26 cellular contexts compared by ENCODE assay signal in the genomic region with DNA sequence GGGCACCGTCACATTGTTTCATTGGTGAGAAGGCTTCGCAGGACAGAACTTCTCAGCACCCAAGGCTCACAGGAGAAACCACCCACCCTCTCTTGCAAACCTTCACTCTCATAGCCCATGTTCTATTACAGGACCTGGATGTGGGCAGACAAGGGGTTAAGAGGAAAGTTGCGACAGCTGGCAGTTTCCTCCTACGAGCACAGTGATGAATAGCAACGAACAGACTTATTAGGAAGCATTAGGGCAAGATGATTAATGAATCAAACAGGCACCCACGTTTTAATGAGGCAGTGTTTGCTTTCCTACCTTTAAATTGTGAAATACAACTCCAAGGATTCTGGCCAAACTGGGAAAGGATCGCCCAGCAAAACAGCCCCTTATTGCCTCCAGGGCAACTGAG.
A peak's percentile ranks its signal among the peaks of the same experiment; 100 is the strongest.
DNase-seq lines count a peak whose midpoint lies in the region; FAIRE-seq and TF ChIP-seq lines count a peak whose summit lies in the region.
"Had no signal": no experiment of that assay in that cellular context is flagged by ENCODE, and none has a peak within 500 bp of the region (broad histone marks: within the 10 kb centered on the region; RNA-seq: fewer than 3 reads in every experiment).

No MANE protein-coding gene starts in this region.

- FAIRE-seq in bronchial epithelial cell (lab: Jason Lieb, UNC) = no peak
- FAIRE-seq: A549, GM12891, HepG2 had no signal

- no peak for TF ChIP-seq CTCF in bronchial epithelial cell (IDR thresholded peaks at IDR 0.05; ENCODE audit: insufficient read depth, low read length, severe bottlenecking)
- TF ChIP-seq CTCF in tibial artery (IDR thresholded peaks at IDR 0.05) = no peak

- no peak overlapping the region for H3K27ac ChIP-seq in tibial artery
- H3K27ac ChIP-seq: A549, C4-2B, RWPE1 had no signal

- no peak overlapping the region for H3K4me3 ChIP-seq in bronchial epithelial cell (ENCODE audit: low read depth, low read length)
- H3K4me3 ChIP-seq in tibial artery = no peak overlapping the region
- H3K4me3 ChIP-seq: A549, HAP-1 had no signal

- no peaks in the 10 kb centered on the region for H3K4me1 ChIP-seq in tibial artery
- H3K4me1 ChIP-seq: A549, Caco-2, HAP-1 had no signal

- no peaks in the 10 kb centered on the region for H3K9me3 ChIP-seq in tibial artery
- H3K9me3 ChIP-seq: Caco-2, HAP-1 had no signal

- H3K36me3 ChIP-seq in bronchial epithelial cell (ENCODE audit: control insufficient read depth, insufficient read depth, low read length) (no peaks in the 10 kb centered on the region), tibial artery (no peaks in the 10 kb centered on the region)
- H3K36me3 ChIP-seq: HAP-1 had no signal

- DNase-seq in Ammon's horn (ENCODE audit: low spot score) (peak; percentile 35), DMS 273 (lab: John Stamatoyannopoulos, UW; ENCODE audit: unreplicated experiment) (peak; percentile 54), NCI-H524 (lab: John Stamatoyannopoulos, UW) (peak; percentile 40 to 84), bronchial epithelial cell (ENCODE audit: low read depth) (peak; percentile 32), dermis blood vessel endothelial cell (no peak), NCI-H1048 (lab: John Stamatoyannopoulos, UW) (no peak), tibial artery (no peak)
- DNase-seq in stimulated activated CD4-positive, alpha-beta T cell treated with anti-CD3 and anti-CD28 coated beads, Interleukin-1b, Interleukin-23, amount 100 ng/mL, for 48 hours = no peak
- DNase-seq: AML-193; Caco-2; CD8-positive, alpha-beta T cell; DMS79 treated with DMSO at 0.1 percent for 48 hours; GF-D8; GOT3; Karpas-422; MV-4-11; NCI-H1105 treated with DMSO at 0.1 percent for 48 hours; NCI-H187; NCI-H2107; SHP77 treated with DMSO at 0.1 percent for 48 hours had no signal

- H3K27me3 ChIP-seq in bronchial epithelial cell (ENCODE audit: control insufficient read depth, insufficient read depth, low read length) (no peaks in the 10 kb centered on the region), tibial artery (no peaks in the 10 kb centered on the region)

- intact Hi-C loops in tibial artery (cut with DNase I; ENCODE audit: low total_unique reads) = no loop called here

Comparison
In these comparisons a context has a peak if more than half of its experiments do, and no peak if none do; other contexts are left out.
1. DNase-seq: peak in Ammon's horn (single experiment), DMS 273 (single experiment), NCI-H524 (2 of 2) and bronchial epithelial cell (single experiment); none in dermis blood vessel endothelial cell (single experiment), NCI-H1048 (single experiment), tibial artery (0 of 2) and stimulated activated CD4-positive, alpha-beta T cell treated with anti-CD3 and anti-CD28 coated beads, Interleukin-1b, Interleukin-23, amount 100 ng/mL, for 48 hours (single experiment).